Comparison of ENCODE assay signal across 19 cellular contexts in the genomic region with DNA sequence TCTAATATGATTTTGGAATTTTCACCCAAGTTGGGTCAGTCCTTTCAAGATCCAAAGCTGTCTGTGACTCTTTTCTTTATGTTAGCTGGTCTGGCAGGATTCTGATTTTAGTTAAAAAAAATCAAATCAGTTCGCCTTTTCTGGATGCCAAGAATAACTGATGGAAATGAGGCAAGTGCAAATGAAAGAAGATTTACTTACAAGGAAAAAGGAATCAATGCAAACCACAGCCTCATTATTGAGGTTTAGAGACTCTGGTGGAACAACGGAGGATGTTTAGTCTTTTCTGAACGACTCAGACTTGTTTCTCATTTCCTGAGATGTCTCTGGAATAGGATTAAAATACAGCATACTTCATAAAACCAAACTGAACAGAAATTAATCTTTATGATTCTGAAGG.
"Had no signal": no experiment of that assay in that cellular context is flagged by ENCODE, and none has a peak within 500 bp of the region (broad histone marks: within the 10 kb centered on the region; RNA-seq: fewer than 3 reads in every experiment).

No MANE protein-coding gene starts in this region.

- H3K27me3 Mint-ChIP-seq: activated CD4-positive, alpha-beta T cell treated with anti-CD3 and anti-CD28 coated beads, Interleukin-2, amount 10 ng/mL, durations not matched to agents 7 days and 5 days; naive thymus-derived CD8-positive, alpha-beta T cell had no signal

- H3K4me3 Mint-ChIP-seq: activated CD4-positive, alpha-beta T cell treated with anti-CD3 and anti-CD28 coated beads, Interleukin-2, amount 10 ng/mL, durations not matched to agents 7 days and 5 days; brain; dendritic cell treated with granulocyte-macrophage colony-stimulating factor and Interleukin-4, amounts not matched to agents 40 ng/mL and 50 ng/mL, for 4 days; naive thymus-derived CD8-positive, alpha-beta T cell; neural progenitor cell had no signal

- H3K4me3 ChIP-seq: hepatocyte, left ventricle myocardium inferior, neural progenitor cell, sigmoid colon, spleen had no signal

- H3K9ac ChIP-seq: neural progenitor cell had no signal

- H3K4me2 ChIP-seq: hepatocyte, neural progenitor cell had no signal

- H3K27ac ChIP-seq: hepatocyte, left ventricle myocardium inferior, neural progenitor cell, sigmoid colon, spleen, WERI-Rb-1 had no signal

- DNase-seq: activated CD4-positive, alpha-beta T cell treated with anti-CD3 and anti-CD28 coated beads, Interleukin-2, amount 10 ng/mL, durations not matched to agents 7 days and 5 days; activated CD4-positive, CD25-positive, alpha-beta regulatory T cell treated with anti-CD3 and anti-CD28 coated beads, Interleukin-2, amount 50 U/mL, for 72 hours; activated gamma-delta T cell treated with Interleukin-2 at 50 U/mL for 16 hours; activated T-cell treated with anti-CD3 and anti-CD28 coated beads, Interleukin-2, amount 50 U/mL, for 1 hour; effector CD4-positive, alpha-beta T cell; glutamatergic neuron; left ventricle myocardium inferior; naive thymus-derived CD8-positive, alpha-beta T cell; sigmoid colon; spleen; stimulated activated CD4-positive, alpha-beta T cell treated with anti-CD3 and anti-CD28 coated beads, Interleukin-4, amount 100 ng/mL, for 24 hours; stimulated activated naive CD8-positive, alpha-beta T cell treated with anti-CD3 and anti-CD28 coated beads, Interleukin-15, Interleukin-2, amounts not matched to agents 100 U/mL and 50 U/mL, for 24 hours; T-helper 1 cell; WERI-Rb-1 had no signal

- H3K4me1 Mint-ChIP-seq: activated CD4-positive, alpha-beta T cell treated with anti-CD3 and anti-CD28 coated beads, Interleukin-2, amount 10 ng/mL, durations not matched to agents 7 days and 5 days; brain had no signal

- H3K27me3 ChIP-seq: hepatocyte, neural progenitor cell, sigmoid colon, spleen had no signal

- H3K9me3 Mint-ChIP-seq: naive thymus-derived CD8-positive, alpha-beta T cell; neural progenitor cell had no signal

- H3K27ac Mint-ChIP-seq: activated CD4-positive, alpha-beta T cell treated with anti-CD3 and anti-CD28 coated beads, Interleukin-2, amount 10 ng/mL, durations not matched to agents 7 days and 5 days; activated naive CD4-positive, alpha-beta T cell treated with anti-CD3 and anti-CD28 coated beads, Interleukin-2, amount 50 U/mL, for 72 hours; dendritic cell treated with granulocyte-macrophage colony-stimulating factor and Interleukin-4, amounts not matched to agents 40 ng/mL and 50 ng/mL, for 4 days; neural progenitor cell had no signal

- H3K79me2 ChIP-seq: hepatocyte had no signal

- H3K4me1 ChIP-seq: left ventricle myocardium inferior, neural progenitor cell, spleen had no signal

- H2AFZ ChIP-seq: hepatocyte, neural progenitor cell had no signal

- H3K36me3 Mint-ChIP-seq: brain; naive thymus-derived CD8-positive, alpha-beta T cell; neural progenitor cell had no signal

- H3K36me3 ChIP-seq: left ventricle myocardium inferior, neural progenitor cell, sigmoid colon, spleen, WERI-Rb-1 had no signal

- ATAC-seq: activated naive CD4-positive, alpha-beta T cell treated with anti-CD3 and anti-CD28 coated beads, Interleukin-2, amount 50 U/mL, for 72 hours; naive thymus-derived CD8-positive, alpha-beta T cell; stimulated activated naive CD8-positive, alpha-beta T cell treated with anti-CD3 and anti-CD28 coated beads, Interleukin-15, Interleukin-2, amounts not matched to agents 100 U/mL and 50 U/mL, for 24 hours had no signal

- H3K9me3 ChIP-seq: left ventricle myocardium inferior, sigmoid colon, spleen had no signal
